In genomic region chr5:61331407-61332368, GRCh38 we compare ENCODE assay signal across 8 cellular contexts. TPM values are rescaled to one million over a fixed set of nuclear protein-coding genes. Genes with fewer than 3 reads are reported as not detected.
DNase-seq lines count a peak whose midpoint lies in the region; ATAC-seq and TF ChIP-seq lines count a peak whose summit lies in the region.

ZSWIM6 (plus strand) TSS chr5:61332258; CDS start chr5:61332273, 15 bp downstream.

- H3K4me3 ChIP-seq in HFF-Myc (replicated peaks; ENCODE audit: low read depth, low read length) (peak within 1 kb of the TSS; percentile 72), SK-N-MC (peak within 1 kb of the TSS; percentile 100)

- H3K9me3 Mint-ChIP-seq in activated naive CD4-positive, alpha-beta T cell treated with anti-CD3 and anti-CD28 coated beads, Interleukin-2, amount 50 U/mL, for 72 hours: no peaks in the 10 kb centered on the region

- peak within 1 kb of the TSS; percentile 88 to 97 for H3K27ac Mint-ChIP-seq in activated naive CD4-positive, alpha-beta T cell treated with anti-CD3 and anti-CD28 coated beads, Interleukin-2, amount 50 U/mL, for 72 hours

- no peaks in the 10 kb centered on the region for H3K9me3 ChIP-seq in SK-N-MC (ENCODE audit: low read depth, low read length)

- H3K9ac ChIP-seq in SK-N-MC (ENCODE audit: insufficient read length): peak within 1 kb of the TSS; percentile 95

- peaks cover 4 to 18% of the 10 kb centered on the region in 2 donors for H3K36me3 Mint-ChIP-seq in activated naive CD4-positive, alpha-beta T cell treated with anti-CD3 and anti-CD28 coated beads, Interleukin-2, amount 50 U/mL, for 72 hours

- H3K27ac ChIP-seq in SK-N-MC (peak within 1 kb of the TSS; percentile 82), temporal lobe (ENCODE audit: low read depth, low read length) (peak within 1 kb of the TSS; percentile 84)

- peaks cover 32% of the 10 kb centered on the region for H3K36me3 ChIP-seq in SK-N-MC (ENCODE audit: insufficient read depth, low read length)

- ATAC-seq in activated naive CD4-positive, alpha-beta T cell treated with anti-CD3 and anti-CD28 coated beads, Interleukin-2, amount 50 U/mL, for 72 hours: peak; percentile 87 to 88

- DNase-seq in GM04503 (ENCODE audit: low read depth): peak; percentile 85
- DNase-seq in HFF-Myc (ENCODE audit: extremely low read depth, low read depth): peak; percentile 91
- DNase-seq in NCI-H1048 (lab: John Stamatoyannopoulos, UW): peak; percentile 98
- peak; percentile 95 for DNase-seq in SK-N-MC (ENCODE audit: low read depth, low spot score)
- DNase-seq in activated naive CD4-positive, alpha-beta T cell treated with anti-CD3 and anti-CD28 coated beads, Interleukin-2, amount 50 U/mL, for 72 hours (ENCODE audit: low spot score in 2 of 2): peak; percentile 95 to 97
- peak; percentile 81 for DNase-seq in glomerular endothelial cell (ENCODE audit: extremely low read depth, low read depth, low spot score)
- DNase-seq in occipital lobe (lab: John Stamatoyannopoulos, UW): peak; percentile 98

- TF ChIP-seq CTCF in HFF-Myc (IDR thresholded peaks at IDR 0.05; ENCODE audit: low read depth, low read length, missing control alignments): no peak

RNA-seq across cellular contexts. Expression of gene ZSWIM6, which starts in this region (rescaled TPM):
- 1 to 10 TPM; 5.3 to 6.2 TPM for total RNA-seq in activated naive CD4-positive, alpha-beta T cell treated with anti-CD3 and anti-CD28 coated beads, Interleukin-2, amount 50 U/mL, for 72 hours
- 16.3 and 20.4 TPM in 2 replicates for total RNA-seq in glomerular endothelial cell
- 57.4 TPM for total RNA-seq in occipital lobe
- 33.2 TPM for total RNA-seq in temporal lobe

Comparison
In these comparisons a context has a peak if more than half of its experiments do, and no peak if none do; other contexts are left out.
1. Peak in every context shown above with its lines: DNase-seq, ATAC-seq, H3K4me3 ChIP-seq and H3K27ac ChIP-seq.